Comparison of ENCODE assay signal across 18 cellular contexts in the genomic region with DNA sequence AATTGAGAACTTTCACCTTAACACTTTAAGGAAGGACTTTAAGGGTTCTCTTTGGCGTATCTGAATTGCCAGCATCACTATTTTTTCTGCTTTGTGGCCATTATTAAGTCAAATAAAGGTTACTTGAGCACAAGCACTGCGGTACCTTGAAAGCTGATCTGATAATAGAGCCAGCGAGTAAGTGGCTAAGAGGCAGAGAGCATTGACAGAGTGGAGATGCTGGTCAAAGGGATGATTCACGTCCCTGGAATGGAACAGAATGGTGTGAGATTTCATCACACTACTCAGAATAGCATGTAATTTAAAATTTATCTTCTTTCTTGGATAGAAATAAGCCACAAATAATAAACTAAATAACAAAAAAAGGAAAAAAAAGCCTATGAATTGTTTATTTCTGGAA. TPM values are rescaled to one million over a fixed set of nuclear protein-coding genes. Genes with fewer than 3 reads are reported as not detected.
DNase-seq lines count a peak whose midpoint lies in the region; ATAC-seq and TF ChIP-seq lines count a peak whose summit lies in the region.
"Had no signal": no experiment of that assay in that cellular context is flagged by ENCODE, and none has a peak within 500 bp of the region (broad histone marks: within the 10 kb centered on the region; RNA-seq: fewer than 3 reads in every experiment).

No MANE protein-coding gene starts in this region.

- H3K36me3 ChIP-seq in MG63 (no peaks in the 10 kb centered on the region), spleen (no peaks in the 10 kb centered on the region)
- H3K36me3 ChIP-seq: gastroesophageal sphincter, tibial artery had no signal

- H3K27ac Mint-ChIP-seq in glutamatergic neuron (ENCODE audit: unreplicated experiment), result no peak overlapping the region
- H3K27ac Mint-ChIP-seq: activated CD4-positive, alpha-beta memory T cell treated with anti-CD3 and anti-CD28 coated beads for 36 hours; activated T-helper 17 cell treated with anti-CD3 and anti-CD28 coated beads, Interleukin-2, amount 50 U/mL, for 72 hours had no signal

- no peak for ATAC-seq in HG02973 (IDR thresholded peaks at IDR 0.05; ENCODE audit: unreplicated experiment)
- ATAC-seq: activated T-helper 17 cell treated with anti-CD3 and anti-CD28 coated beads, Interleukin-2, amount 50 U/mL, for 72 hours; gastroesophageal sphincter; psoas muscle had no signal

- DNase-seq in Caki2 (ENCODE audit: low read depth) (peak; percentile 14), MG63 (peak; percentile 27), astrocyte of the hippocampus (ENCODE audit: low read depth, low spot score) (peak; percentile 77), islet precursor cell (peak; percentile 74), spleen (no peak), glutamatergic neuron (no peak), NCI-H1694 (lab: John Stamatoyannopoulos, UW) (no peak)
- DNase-seq: activated CD4-positive, alpha-beta memory T cell treated with anti-CD3 and anti-CD28 coated beads for 36 hours; DMS 273 treated with DMSO at 0.1 percent for 48 hours; dorsolateral prefrontal cortex; kidney; NCI-H146; psoas muscle; stimulated activated CD8-positive, alpha-beta memory T cell treated with anti-CD3 and anti-CD28 coated beads, Interleukin-4, amount 100 ng/mL, for 48 hours; tibial artery had no signal

- no peaks in the 10 kb centered on the region for H3K27me3 Mint-ChIP-seq in glutamatergic neuron (ENCODE audit: unreplicated experiment)
- H3K27me3 Mint-ChIP-seq: activated CD4-positive, alpha-beta memory T cell treated with anti-CD3 and anti-CD28 coated beads for 36 hours; activated T-helper 17 cell treated with anti-CD3 and anti-CD28 coated beads, Interleukin-2, amount 50 U/mL, for 72 hours had no signal

- no peak overlapping the region for H3K27ac ChIP-seq in spleen
- H3K27ac ChIP-seq: dorsolateral prefrontal cortex, gastroesophageal sphincter, psoas muscle, tibial artery had no signal

- TF ChIP-seq CTCF in spleen (IDR thresholded peaks at IDR 0.05 in 8 of 11, conservative IDR thresholded peaks at IDR 0.05 in 3 of 11) (no peak), glutamatergic neuron (IDR thresholded peaks at IDR 0.05; ENCODE audit: partially characterized antibody, unreplicated experiment) (no peak)

- WGBS in spleen, 5 donors, result 76 to 92% (median 82%) methylated on average over 4 of the region's 4 CpGs

- no peaks in the 10 kb centered on the region for H3K4me1 Mint-ChIP-seq in glutamatergic neuron (ENCODE audit: low read depth, unreplicated experiment)
- H3K4me1 Mint-ChIP-seq: activated T-helper 17 cell treated with anti-CD3 and anti-CD28 coated beads, Interleukin-2, amount 50 U/mL, for 72 hours had no signal

- H3K9me3 Mint-ChIP-seq in glutamatergic neuron (ENCODE audit: unreplicated experiment), result no peaks in the 10 kb centered on the region
- H3K9me3 Mint-ChIP-seq: activated CD4-positive, alpha-beta memory T cell treated with anti-CD3 and anti-CD28 coated beads for 36 hours; activated T-helper 17 cell treated with anti-CD3 and anti-CD28 coated beads, Interleukin-2, amount 50 U/mL, for 72 hours had no signal

- in situ Hi-C loops in Caki2 (cut with HindIII; ENCODE audit: low pct_unique_long_range_greater_than_20kb, low sequenced_read_pairs), result no loop called here

- H3K4me3 ChIP-seq in MG63 (no peak overlapping the region), spleen (no peak overlapping the region)
- H3K4me3 ChIP-seq: dorsolateral prefrontal cortex, gastroesophageal sphincter, psoas muscle, tibial artery had no signal

- intact Hi-C loops in spleen (cut with DNase I; ENCODE audit: low total_unique reads), result no loop called here

- TF ChIP-seq POLR2A in spleen (IDR thresholded peaks at IDR 0.05), result no peak

- H3K9me3 ChIP-seq in MG63 (no peaks in the 10 kb centered on the region), spleen (no peaks in the 10 kb centered on the region)
- H3K9me3 ChIP-seq: gastroesophageal sphincter, tibial artery had no signal

- H3K36me3 Mint-ChIP-seq in glutamatergic neuron (ENCODE audit: unreplicated experiment), result no peaks in the 10 kb centered on the region
- H3K36me3 Mint-ChIP-seq: activated CD4-positive, alpha-beta memory T cell treated with anti-CD3 and anti-CD28 coated beads for 36 hours had no signal

- H3K27me3 ChIP-seq in MG63 (no peaks in the 10 kb centered on the region), spleen (replicated peaks in 1 of 7) (no peaks in the 10 kb centered on the region)
- H3K27me3 ChIP-seq: dorsolateral prefrontal cortex, gastroesophageal sphincter, tibial artery had no signal

- no peak overlapping the region for H3K4me3 Mint-ChIP-seq in glutamatergic neuron (ENCODE audit: unreplicated experiment)
- H3K4me3 Mint-ChIP-seq: activated CD4-positive, alpha-beta memory T cell treated with anti-CD3 and anti-CD28 coated beads for 36 hours; activated T-helper 17 cell treated with anti-CD3 and anti-CD28 coated beads, Interleukin-2, amount 50 U/mL, for 72 hours had no signal

- no peaks in the 10 kb centered on the region for H3K4me1 ChIP-seq in spleen
- H3K4me1 ChIP-seq: gastroesophageal sphincter, psoas muscle, tibial artery had no signal

RNA-seq across cellular contexts. Expression of gene NPFFR2, which starts 57.1 kb away (rescaled TPM):
- total RNA-seq in Caki2 (2014; rRNA removed; shearing (Covaris generic); ENCODE audit: low replicate concordance), result not detected in 2 replicates
- not detected in 2 replicates for total RNA-seq in MG63 (2014; rRNA removed; shearing (Covaris generic); ENCODE audit: low replicate concordance)
- total RNA-seq in spleen (1 to 10 TPM in 1 of 7 donors, under 1 TPM in 2, not detected in 4; 0.17 to 1.2 (median 0.17) TPM), glutamatergic neuron (ENCODE audit: unreplicated experiment) (not detected)
- polyA plus RNA-seq in spleen, result under 1 TPM in 1 of 3 donors, not detected in 2; 0.08 TPM
- total RNA-seq: activated CD4-positive, alpha-beta memory T cell treated with anti-CD3 and anti-CD28 coated beads for 36 hours; activated T-helper 17 cell treated with anti-CD3 and anti-CD28 coated beads, Interleukin-2, amount 50 U/mL, for 72 hours; kidney; psoas muscle had no signal
- polyA plus RNA-seq: psoas muscle had no signal

Comparison
In these comparisons a context has a peak if more than half of its experiments do, and no peak if none do; other contexts are left out.
1. DNase-seq: peak in Caki2 (single experiment), MG63 (single experiment), astrocyte of the hippocampus (single experiment) and islet precursor cell (single experiment); none in spleen (single experiment), glutamatergic neuron (single experiment) and NCI-H1694 (single experiment).